19 cellular contexts compared by ENCODE assay signal in the genomic region with DNA sequence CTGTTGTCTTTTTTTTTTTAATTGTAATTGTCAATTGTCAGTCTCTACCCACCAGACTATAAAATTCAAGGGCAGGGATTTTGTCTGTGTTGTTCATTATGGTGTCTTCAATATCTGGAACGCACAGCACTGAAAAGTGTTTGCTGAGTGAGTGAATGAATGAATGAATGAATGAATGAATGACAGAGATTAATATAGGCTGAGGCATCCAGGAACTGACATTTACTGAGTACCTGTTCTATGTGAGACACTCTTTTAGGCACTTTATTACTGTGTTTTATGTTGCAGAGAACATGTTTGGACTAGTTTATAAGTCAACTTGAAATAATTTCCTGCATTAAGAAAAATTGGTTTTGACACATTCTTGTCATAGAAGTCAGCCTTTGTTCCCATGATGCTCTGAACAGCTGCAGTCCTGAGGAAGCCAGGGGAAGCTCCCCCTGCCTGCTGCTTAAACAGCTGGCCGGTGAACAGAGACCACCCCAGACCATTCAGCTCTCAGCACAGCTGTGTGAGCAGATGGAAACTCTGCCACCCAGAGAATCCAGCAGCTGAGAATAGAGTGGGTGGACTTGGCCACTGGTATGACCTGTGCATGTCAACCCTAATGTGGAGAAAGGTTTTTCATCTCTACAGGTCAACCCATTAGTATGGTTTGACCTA.
A peak's percentile ranks its signal among the peaks of the same experiment; 100 is the strongest.
DNase-seq lines count a peak whose midpoint lies in the region; ATAC-seq and TF ChIP-seq lines count a peak whose summit lies in the region.
"Had no signal": no experiment of that assay in that cellular context is flagged by ENCODE, and none has a peak within 500 bp of the region (broad histone marks: within the 10 kb centered on the region; RNA-seq: fewer than 3 reads in every experiment).

No MANE protein-coding gene starts in this region.

- peak overlapping the region; percentile 53 for H3K4me3 Mint-ChIP-seq in natural killer cell treated with Interleukin-12 subunit alpha and Interleukin-12 subunit beta and Interleukin-15 and Interleukin-18, amount 100 ng/mL, for 72 hours
- no peak overlapping the region for H3K4me3 Mint-ChIP-seq in natural killer cell
- H3K4me3 Mint-ChIP-seq in activated CD8-positive, alpha-beta T cell treated with anti-CD3 and anti-CD28 coated beads, Interleukin-2, amount 10 ng/mL, durations not matched to agents 7 days and 5 days = no peak overlapping the region
- no peak overlapping the region for H3K4me3 Mint-ChIP-seq in type B pancreatic cell
- H3K4me3 Mint-ChIP-seq: dendritic cell treated with granulocyte-macrophage colony-stimulating factor and Interleukin-4, amounts not matched to agents 40 ng/mL and 50 ng/mL, for 4 days; immature natural killer cell; nephron progenitor cell; stimulated activated naive B cell treated with anti-CD40 and anti-IgM and Interleukin-4, amounts not matched to agents 10 μg/mL and 1 μg/mL and 100 μg/mL, for 72 hours had no signal

- H3K36me3 ChIP-seq in fibroblast of lung (ENCODE audit: control insufficient read depth, insufficient read depth, low read length) = no peaks in the 10 kb centered on the region
- H3K36me3 ChIP-seq: prostate gland, tibial nerve had no signal

- DNase-seq in natural killer cell treated with Interleukin-12 subunit alpha and Interleukin-12 subunit beta and Interleukin-15 and Interleukin-18, amount 100 ng/mL, for 72 hours (ENCODE audit: low spot score) = no peak
- DNase-seq in natural killer cell (no peak), fibroblast of lung (ENCODE audit: low read depth in 2 of 2) (peak; percentile 14 to 40), type B pancreatic cell (ENCODE audit: extremely low spot score, unreplicated experiment) (no peak), EL (no peak)
- DNase-seq in activated CD8-positive, alpha-beta T cell treated with anti-CD3 and anti-CD28 coated beads, Interleukin-2, amount 10 ng/mL, durations not matched to agents 7 days and 5 days = peak; percentile 18
- DNase-seq: activated CD4-positive, alpha-beta T cell treated with anti-CD3 and anti-CD28 coated beads, Interleukin-2, amount 50 U/mL, for 1 hour; activated gamma-delta T cell treated with Interleukin-2 at 50 U/mL for 16 hours; erythroblast; GF-D8; immature natural killer cell; NCI-H1417 treated with DMSO at 0.1 percent for 48 hours; nephron progenitor cell; stimulated activated naive B cell treated with anti-CD40 and anti-IgM and Interleukin-4, amounts not matched to agents 10 μg/mL and 1 μg/mL and 100 μg/mL, for 72 hours had no signal

- H3K27me3 ChIP-seq in fibroblast of lung (ENCODE audit: control insufficient read depth, insufficient read depth, low read length) = no peaks in the 10 kb centered on the region
- H3K27me3 ChIP-seq: tibial nerve had no signal

- H3K9ac ChIP-seq in fibroblast of lung (ENCODE audit: insufficient read depth, low read length) = no peak overlapping the region

- peak overlapping the region; percentile 22 to 74 for H3K27ac Mint-ChIP-seq in natural killer cell treated with Interleukin-12 subunit alpha and Interleukin-12 subunit beta and Interleukin-15 and Interleukin-18, amount 100 ng/mL, for 72 hours
- H3K27ac Mint-ChIP-seq in natural killer cell (no peak overlapping the region), type B pancreatic cell (peak overlapping the region; percentile 51)
- no peak overlapping the region for H3K27ac Mint-ChIP-seq in activated CD8-positive, alpha-beta T cell treated with anti-CD3 and anti-CD28 coated beads, Interleukin-2, amount 10 ng/mL, durations not matched to agents 7 days and 5 days
- H3K27ac Mint-ChIP-seq: dendritic cell treated with granulocyte-macrophage colony-stimulating factor and Interleukin-4, amounts not matched to agents 40 ng/mL and 50 ng/mL, for 4 days; nephron progenitor cell; stimulated activated naive B cell treated with anti-CD40 and anti-IgM and Interleukin-4, amounts not matched to agents 10 μg/mL and 1 μg/mL and 100 μg/mL, for 72 hours had no signal

- H3K4me3 ChIP-seq in fibroblast of lung (replicated peaks in 1 of 4; ENCODE audit: control extremely low read depth in 1 of 4, insufficient read depth in 1 of 4, low read depth in 3 of 4, low read length in 4 of 4) = no peak overlapping the region
- H3K4me3 ChIP-seq: prostate gland, tibial nerve had no signal

- ATAC-seq in natural killer cell treated with Interleukin-12 subunit alpha and Interleukin-12 subunit beta and Interleukin-15 and Interleukin-18, amount 100 ng/mL, for 72 hours = peak in 1 of 2 donors; percentile 11
- ATAC-seq in natural killer cell (no peak), GM21576 (IDR thresholded peaks at IDR 0.05; ENCODE audit: unreplicated experiment) (no peak)
- ATAC-seq in activated CD8-positive, alpha-beta T cell treated with anti-CD3 and anti-CD28 coated beads, Interleukin-2, amount 10 ng/mL, durations not matched to agents 7 days and 5 days = no peak
- ATAC-seq: Panc1; stimulated activated naive B cell treated with anti-CD40 and anti-IgM and Interleukin-4, amounts not matched to agents 10 μg/mL and 1 μg/mL and 100 μg/mL, for 72 hours had no signal

- CTCF ChIA-PET in activated CD8-positive, alpha-beta T cell treated with anti-CD3 and anti-CD28 coated beads, Interleukin-2, amount 10 ng/mL, durations not matched to agents 7 days and 5 days (lab: Charles Lee) = interaction anchor here (1.2 to 5.1 kb wide), 6 partner anchors 27 to 163 kb away, joined by 3 to 24 read pairs (median 4); no protein-coding TSS in a partner anchor

- peaks cover 4% of the 10 kb centered on the region for H3K36me3 Mint-ChIP-seq in natural killer cell treated with Interleukin-12 subunit alpha and Interleukin-12 subunit beta and Interleukin-15 and Interleukin-18, amount 100 ng/mL, for 72 hours
- H3K36me3 Mint-ChIP-seq in natural killer cell = no peaks in the 10 kb centered on the region
- peaks cover 10% of the 10 kb centered on the region for H3K36me3 Mint-ChIP-seq in activated CD8-positive, alpha-beta T cell treated with anti-CD3 and anti-CD28 coated beads, Interleukin-2, amount 10 ng/mL, durations not matched to agents 7 days and 5 days (ENCODE audit: low read depth)
- H3K36me3 Mint-ChIP-seq in type B pancreatic cell = peaks cover 4% of the 10 kb centered on the region
- H3K36me3 Mint-ChIP-seq: immature natural killer cell; stimulated activated naive B cell treated with anti-CD40 and anti-IgM and Interleukin-4, amounts not matched to agents 10 μg/mL and 1 μg/mL and 100 μg/mL, for 72 hours had no signal

- POLR2A ChIA-PET in activated CD8-positive, alpha-beta T cell treated with anti-CD3 and anti-CD28 coated beads, Interleukin-2, amount 10 ng/mL, durations not matched to agents 7 days and 5 days (lab: Charles Lee) = interaction anchor here (0.8 kb wide), 1 partner anchor 156 kb away, joined by 5 read pairs; no protein-coding TSS in a partner anchor

- TF ChIP-seq CTCF in natural killer cell (IDR thresholded peaks at IDR 0.05) (no peak), fibroblast of lung (conservative IDR thresholded peaks at IDR 0.05 in 1 of 2, IDR thresholded peaks at IDR 0.05 in 1 of 2; ENCODE audit: low read depth in 1 of 2, low read length in 2 of 2) (no peak), type B pancreatic cell (conservative IDR thresholded peaks at IDR 0.05) (no peak)

- H3K9me3 ChIP-seq in fibroblast of lung (ENCODE audit: control insufficient read depth, insufficient read depth, low read depth, low read length) = no peaks in the 10 kb centered on the region
- H3K9me3 ChIP-seq: prostate gland, tibial nerve had no signal

- H3K4me2 ChIP-seq in fibroblast of lung (ENCODE audit: extremely low read depth, insufficient read depth, low read length) = no peak overlapping the region

- no peaks in the 10 kb centered on the region for H3K79me2 ChIP-seq in fibroblast of lung (ENCODE audit: control insufficient read depth, insufficient read depth, low read length)

- H3K27ac ChIP-seq in fibroblast of lung (ENCODE audit: insufficient read depth, low read length) = no peak overlapping the region
- H3K27ac ChIP-seq: prostate gland, tibial nerve had no signal

- H2AFZ ChIP-seq in fibroblast of lung (ENCODE audit: low read length) = no peak overlapping the region

- H3K4me1 Mint-ChIP-seq in natural killer cell treated with Interleukin-12 subunit alpha and Interleukin-12 subunit beta and Interleukin-15 and Interleukin-18, amount 100 ng/mL, for 72 hours (ENCODE audit: low read depth in 2 of 2) = peaks cover 55 to 66% of the 10 kb centered on the region in 2 donors
- peaks cover 7 to 14% of the 10 kb centered on the region in 2 donors for H3K4me1 Mint-ChIP-seq in natural killer cell
- peaks cover 84% of the 10 kb centered on the region for H3K4me1 Mint-ChIP-seq in activated CD8-positive, alpha-beta T cell treated with anti-CD3 and anti-CD28 coated beads, Interleukin-2, amount 10 ng/mL, durations not matched to agents 7 days and 5 days (ENCODE audit: low read depth)
- H3K4me1 Mint-ChIP-seq in type B pancreatic cell (ENCODE audit: unreplicated experiment) = peaks cover 5% of the 10 kb centered on the region

- H4K20me1 ChIP-seq in fibroblast of lung (ENCODE audit: control insufficient read depth, extremely low read depth, insufficient read depth, low read length) = no peaks in the 10 kb centered on the region

- H3K27me3 Mint-ChIP-seq in natural killer cell treated with Interleukin-12 subunit alpha and Interleukin-12 subunit beta and Interleukin-15 and Interleukin-18, amount 100 ng/mL, for 72 hours = no peaks in the 10 kb centered on the region
- peaks cover 0 to 10% of the 10 kb centered on the region in 2 donors for H3K27me3 Mint-ChIP-seq in natural killer cell (ENCODE audit: low read depth in 2 of 2)
- H3K27me3 Mint-ChIP-seq in activated CD8-positive, alpha-beta T cell treated with anti-CD3 and anti-CD28 coated beads, Interleukin-2, amount 10 ng/mL, durations not matched to agents 7 days and 5 days (ENCODE audit: low read depth) = no peaks in the 10 kb centered on the region
- peaks cover 40% of the 10 kb centered on the region for H3K27me3 Mint-ChIP-seq in type B pancreatic cell

- no peaks in the 10 kb centered on the region for H3K9me3 Mint-ChIP-seq in natural killer cell treated with Interleukin-12 subunit alpha and Interleukin-12 subunit beta and Interleukin-15 and Interleukin-18, amount 100 ng/mL, for 72 hours
- H3K9me3 Mint-ChIP-seq in natural killer cell (no peaks in the 10 kb centered on the region), type B pancreatic cell (no peaks in the 10 kb centered on the region)
- H3K9me3 Mint-ChIP-seq in activated CD8-positive, alpha-beta T cell treated with anti-CD3 and anti-CD28 coated beads, Interleukin-2, amount 10 ng/mL, durations not matched to agents 7 days and 5 days (ENCODE audit: insufficient read depth) = no peaks in the 10 kb centered on the region
- H3K9me3 Mint-ChIP-seq: dendritic cell treated with granulocyte-macrophage colony-stimulating factor and Interleukin-4, amounts not matched to agents 40 ng/mL and 50 ng/mL, for 4 days; nephron progenitor cell; stimulated activated naive B cell treated with anti-CD40 and anti-IgM and Interleukin-4, amounts not matched to agents 10 μg/mL and 1 μg/mL and 100 μg/mL, for 72 hours had no signal

- peaks cover 2% of the 10 kb centered on the region for H3K4me1 ChIP-seq in fibroblast of lung (ENCODE audit: control insufficient read depth, extremely low read depth, insufficient read depth, low read length)
- H3K4me1 ChIP-seq: prostate gland had no signal

- intact Hi-C loops in natural killer cell (cut with micrococcal nuclease) = no loop called here

Comparison
In these comparisons a context has a peak if more than half of its experiments do, and no peak if none do; other contexts are left out.
1. H3K27ac Mint-ChIP-seq: peak in natural killer cell treated with Interleukin-12 subunit alpha and Interleukin-12 subunit beta and Interleukin-15 and Interleukin-18, amount 100 ng/mL, for 72 hours (2 of 2) and type B pancreatic cell (single experiment); none in natural killer cell (0 of 2) and activated CD8-positive, alpha-beta T cell treated with anti-CD3 and anti-CD28 coated beads, Interleukin-2, amount 10 ng/mL, durations not matched to agents 7 days and 5 days (single experiment).
2. DNase-seq: peak in activated CD8-positive, alpha-beta T cell treated with anti-CD3 and anti-CD28 coated beads, Interleukin-2, amount 10 ng/mL, durations not matched to agents 7 days and 5 days (single experiment) and fibroblast of lung (2 of 2); none in natural killer cell treated with Interleukin-12 subunit alpha and Interleukin-12 subunit beta and Interleukin-15 and Interleukin-18, amount 100 ng/mL, for 72 hours (single experiment), natural killer cell (single experiment), type B pancreatic cell (single experiment) and EL (single experiment).